ENCODE assay signal across 26 cellular contexts in genomic region chr3:102449341-102449740, GRCh38. TPM values are rescaled to one million over a fixed set of nuclear protein-coding genes. Genes with fewer than 3 reads are reported as not detected.
DNase-seq lines count a peak whose midpoint lies in the region; ATAC-seq and TF ChIP-seq lines count a peak whose summit lies in the region.
"Had no signal": no experiment of that assay in that cellular context is flagged by ENCODE, and none has a peak within 500 bp of the region (broad histone marks: within the 10 kb centered on the region; RNA-seq: fewer than 3 reads in every experiment).

No MANE protein-coding gene starts in this region.

- no peak overlapping the region for H3K4me3 ChIP-seq in epithelial cell of esophagus (ENCODE audit: low read length)
- no peak overlapping the region for H3K4me3 ChIP-seq in endodermal cell (ENCODE audit: low read length)
- H3K4me3 ChIP-seq: BLaER1 treated with 17β-estradiol and CSF1 and Interleukin-3, amounts not matched to agents 10 nM and 100 nM; upper lobe of right lung had no signal

- no peak overlapping the region for H3K9ac ChIP-seq in endodermal cell (ENCODE audit: extremely low read depth, low read length, poor library complexity, severe bottlenecking)
- H3K9ac ChIP-seq: BLaER1 treated with 17β-estradiol and CSF1 and Interleukin-3, amounts not matched to agents 10 nM and 100 nM; parathyroid adenoma had no signal

- H3K27me3 Mint-ChIP-seq in endodermal cell (ENCODE audit: insufficient read depth) = peaks cover 4% of the 10 kb centered on the region
- H3K27me3 Mint-ChIP-seq: activated naive CD8-positive, alpha-beta T cell treated with anti-CD3 and anti-CD28 coated beads for 36 hours; brain had no signal

- DNase-seq in A172 (ENCODE audit: low spot score) (peak; percentile 83), ELR (ENCODE audit: low read depth) (peak; percentile 58), OCI-M1 (lab: John Stamatoyannopoulos, UW) (peak; percentile 69), epithelial cell of esophagus (ENCODE audit: low read depth) (peak; percentile 15), anterior cingulate cortex (lab: John Stamatoyannopoulos, UW) (no peak), endodermal cell (no peak)
- DNase-seq in stimulated activated CD4-positive, alpha-beta T cell treated with anti-CD3 and anti-CD28 coated beads, Interleukin-15, amount 100 ng/mL, for 24 hours = no peak
- DNase-seq: ACHN; activated CD4-positive, alpha-beta T cell treated with anti-CD3 and anti-CD28 coated beads, Interleukin-2, amount 50 U/mL, for 1 hour; activated naive CD8-positive, alpha-beta T cell treated with anti-CD3 and anti-CD28 coated beads for 36 hours; Calu3; cortex of kidney; hippocampal formation; left ventricle myocardium superior; NCI-H2081 treated with DMSO at 0.1 percent for 48 hours; NCI-H446; upper lobe of right lung had no signal

- H3K4me3 Mint-ChIP-seq in endodermal cell = no peak overlapping the region
- H3K4me3 Mint-ChIP-seq: activated naive CD8-positive, alpha-beta T cell treated with anti-CD3 and anti-CD28 coated beads for 36 hours; activated T-helper 17 cell treated with anti-CD3 and anti-CD28 coated beads, Interleukin-2, amount 50 U/mL, for 72 hours; brain; nephron; T-helper 2 cell treated with Interferon-gamma antibody and Interleukin-4, amounts not matched to agents 5 μg/mL and 100 μg/mL, for 36 hours had no signal

- no peaks in the 10 kb centered on the region for H3K9me3 Mint-ChIP-seq in endodermal cell
- H3K9me3 Mint-ChIP-seq: activated naive CD8-positive, alpha-beta T cell treated with anti-CD3 and anti-CD28 coated beads for 36 hours; activated T-helper 17 cell treated with anti-CD3 and anti-CD28 coated beads, Interleukin-2, amount 50 U/mL, for 72 hours; brain; nephron; T-helper 2 cell treated with Interferon-gamma antibody and Interleukin-4, amounts not matched to agents 5 μg/mL and 100 μg/mL, for 36 hours had no signal

- no peak overlapping the region for H3K27ac ChIP-seq in endodermal cell (ENCODE audit: low read depth, low read length)
- H3K27ac ChIP-seq: BLaER1 treated with 17β-estradiol and CSF1 and Interleukin-3, amounts not matched to agents 10 nM and 100 nM; parathyroid adenoma; upper lobe of right lung had no signal

- 99% methylated on average over 3 of the region's 3 CpGs; no CpG with 5 or more reads in 1 of the 2 experiments for WGBS in endodermal cell (ENCODE audit: insufficient coverage in 1 of 2, insufficient read length in 1 of 2), 2 experiments

- no peak for TF ChIP-seq CTCF in epithelial cell of esophagus (IDR thresholded peaks at IDR 0.05; ENCODE audit: insufficient read depth, low read depth, low read length, missing control alignments)
- TF ChIP-seq CTCF in endodermal cell (conservative IDR thresholded peaks at IDR 0.05) = no peak

- H3K27me3 ChIP-seq in endodermal cell (ENCODE audit: control insufficient read depth, insufficient read depth, low read length, poor library complexity, severe bottlenecking) = peaks cover 5% of the 10 kb centered on the region
- H3K27me3 ChIP-seq: BLaER1 treated with 17β-estradiol and CSF1 and Interleukin-3, amounts not matched to agents 10 nM and 100 nM; upper lobe of right lung had no signal

- no peaks in the 10 kb centered on the region for H3K4me1 ChIP-seq in endodermal cell (ENCODE audit: control insufficient read depth, insufficient read depth, low read length)
- H3K4me1 ChIP-seq: BLaER1 treated with 17β-estradiol and CSF1 and Interleukin-3, amounts not matched to agents 10 nM and 100 nM; parathyroid adenoma; upper lobe of right lung had no signal

- no peaks in the 10 kb centered on the region for H3K36me3 Mint-ChIP-seq in endodermal cell (ENCODE audit: low read depth)
- H3K36me3 Mint-ChIP-seq: activated naive CD8-positive, alpha-beta T cell treated with anti-CD3 and anti-CD28 coated beads for 36 hours; brain had no signal

- H3K27ac Mint-ChIP-seq in endodermal cell = no peak overlapping the region
- H3K27ac Mint-ChIP-seq: activated naive CD8-positive, alpha-beta T cell treated with anti-CD3 and anti-CD28 coated beads for 36 hours; activated T-helper 17 cell treated with anti-CD3 and anti-CD28 coated beads, Interleukin-2, amount 50 U/mL, for 72 hours; brain; nephron; T-helper 2 cell treated with Interferon-gamma antibody and Interleukin-4, amounts not matched to agents 5 μg/mL and 100 μg/mL, for 36 hours had no signal

- no peak for ATAC-seq in HG02970 (IDR thresholded peaks at IDR 0.05; ENCODE audit: low FRiP score, unreplicated experiment)
- ATAC-seq: activated T-helper 17 cell treated with anti-CD3 and anti-CD28 coated beads, Interleukin-2, amount 50 U/mL, for 72 hours; left ventricle myocardium superior had no signal

- H3K9me3 ChIP-seq in endodermal cell (ENCODE audit: control insufficient read depth, low read length) = no peaks in the 10 kb centered on the region
- H3K9me3 ChIP-seq: BLaER1 treated with 17β-estradiol and CSF1 and Interleukin-3, amounts not matched to agents 10 nM and 100 nM; upper lobe of right lung had no signal

- no peaks in the 10 kb centered on the region for H3K36me3 ChIP-seq in endodermal cell (ENCODE audit: control insufficient read depth, insufficient read depth, low read length)
- H3K36me3 ChIP-seq: BLaER1 treated with 17β-estradiol and CSF1 and Interleukin-3, amounts not matched to agents 10 nM and 100 nM; upper lobe of right lung had no signal

- peaks cover 4% of the 10 kb centered on the region for H3K4me1 Mint-ChIP-seq in endodermal cell
- H3K4me1 Mint-ChIP-seq: activated naive CD8-positive, alpha-beta T cell treated with anti-CD3 and anti-CD28 coated beads for 36 hours; activated T-helper 17 cell treated with anti-CD3 and anti-CD28 coated beads, Interleukin-2, amount 50 U/mL, for 72 hours; nephron had no signal

RNA-seq across cellular contexts. Expression of gene ZPLD1, which starts 14.5 kb away (rescaled TPM):
- total RNA-seq in A172 (2014; rRNA removed; shearing (Covaris generic)) = not detected in 2 replicates
- under 1 TPM in 1 of 2 donors, not detected in 1; 0.18 TPM for total RNA-seq in endodermal cell
- 0.07 TPM for polyA plus RNA-seq in endodermal cell (2013, experiment 1 of 2)
- 0.08 TPM for polyA plus RNA-seq in endodermal cell (2013, experiment 2 of 2)
- total RNA-seq: activated naive CD8-positive, alpha-beta T cell treated with anti-CD3 and anti-CD28 coated beads for 36 hours; G401; left ventricle myocardium superior; subcutaneous adipose tissue; upper lobe of right lung had no signal

Comparison
In these comparisons a context has a peak if more than half of its experiments do, and no peak if none do; other contexts are left out.
1. DNase-seq: peak in A172 (single experiment), ELR (single experiment), OCI-M1 (single experiment) and epithelial cell of esophagus (single experiment); none in stimulated activated CD4-positive, alpha-beta T cell treated with anti-CD3 and anti-CD28 coated beads, Interleukin-15, amount 100 ng/mL, for 24 hours (single experiment), anterior cingulate cortex (0 of 58) and endodermal cell (single experiment).